In the genomic region with DNA sequence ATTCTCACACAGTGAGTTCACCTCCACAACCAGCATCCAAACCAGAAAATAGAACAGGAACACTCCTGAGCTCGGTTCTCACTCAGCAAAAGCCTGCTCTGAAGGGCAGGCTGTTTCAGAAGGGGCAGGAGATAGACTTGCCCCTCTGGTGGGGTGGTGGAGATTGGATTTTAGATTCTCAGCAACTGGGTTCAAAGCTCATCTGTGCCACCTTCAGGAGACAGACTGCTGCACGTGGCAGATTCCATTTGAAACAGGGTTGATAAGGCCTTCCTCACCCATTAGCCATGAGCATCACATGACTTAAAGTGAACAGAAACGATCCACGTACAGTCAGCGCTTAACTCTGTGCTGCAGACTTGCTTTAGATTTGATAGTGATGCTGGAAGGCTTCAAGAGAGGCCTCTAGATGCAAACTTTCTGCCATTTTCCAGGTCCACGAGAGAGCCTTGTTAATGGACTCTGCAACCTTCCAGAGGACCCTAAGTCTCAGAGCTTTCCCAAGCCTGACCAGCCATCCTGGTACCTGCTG, we compare ENCODE assay signal across 1 cellular context.
TF ChIP-seq lines count a peak whose summit lies in the region.

No MANE protein-coding gene starts in this region.

TF ChIP-seq in GM23338, 12 proteins besides CTCF, POLR2A, EP300 and RAD21:
- TF ChIP-seq ZNF331 (CRISPR knock-in tag; IDR thresholded peaks at IDR 0.05; ENCODE audit: low read depth) (no peak), ZNF114 (CRISPR knock-in tag; IDR thresholded peaks at IDR 0.05) (no peak), EZH2phosphoT487 (IDR thresholded peaks at IDR 0.05; ENCODE audit: unreplicated experiment) (no peak), NANOG (IDR thresholded peaks at IDR 0.05; ENCODE audit: borderline replicate concordance) (no peak), STAT1 (IDR thresholded peaks at IDR 0.05; ENCODE audit: unreplicated experiment) (no peak), JUNB (IDR thresholded peaks at IDR 0.05; ENCODE audit: unreplicated experiment) (no peak)
- TF ChIP-seq, protein P1, sequence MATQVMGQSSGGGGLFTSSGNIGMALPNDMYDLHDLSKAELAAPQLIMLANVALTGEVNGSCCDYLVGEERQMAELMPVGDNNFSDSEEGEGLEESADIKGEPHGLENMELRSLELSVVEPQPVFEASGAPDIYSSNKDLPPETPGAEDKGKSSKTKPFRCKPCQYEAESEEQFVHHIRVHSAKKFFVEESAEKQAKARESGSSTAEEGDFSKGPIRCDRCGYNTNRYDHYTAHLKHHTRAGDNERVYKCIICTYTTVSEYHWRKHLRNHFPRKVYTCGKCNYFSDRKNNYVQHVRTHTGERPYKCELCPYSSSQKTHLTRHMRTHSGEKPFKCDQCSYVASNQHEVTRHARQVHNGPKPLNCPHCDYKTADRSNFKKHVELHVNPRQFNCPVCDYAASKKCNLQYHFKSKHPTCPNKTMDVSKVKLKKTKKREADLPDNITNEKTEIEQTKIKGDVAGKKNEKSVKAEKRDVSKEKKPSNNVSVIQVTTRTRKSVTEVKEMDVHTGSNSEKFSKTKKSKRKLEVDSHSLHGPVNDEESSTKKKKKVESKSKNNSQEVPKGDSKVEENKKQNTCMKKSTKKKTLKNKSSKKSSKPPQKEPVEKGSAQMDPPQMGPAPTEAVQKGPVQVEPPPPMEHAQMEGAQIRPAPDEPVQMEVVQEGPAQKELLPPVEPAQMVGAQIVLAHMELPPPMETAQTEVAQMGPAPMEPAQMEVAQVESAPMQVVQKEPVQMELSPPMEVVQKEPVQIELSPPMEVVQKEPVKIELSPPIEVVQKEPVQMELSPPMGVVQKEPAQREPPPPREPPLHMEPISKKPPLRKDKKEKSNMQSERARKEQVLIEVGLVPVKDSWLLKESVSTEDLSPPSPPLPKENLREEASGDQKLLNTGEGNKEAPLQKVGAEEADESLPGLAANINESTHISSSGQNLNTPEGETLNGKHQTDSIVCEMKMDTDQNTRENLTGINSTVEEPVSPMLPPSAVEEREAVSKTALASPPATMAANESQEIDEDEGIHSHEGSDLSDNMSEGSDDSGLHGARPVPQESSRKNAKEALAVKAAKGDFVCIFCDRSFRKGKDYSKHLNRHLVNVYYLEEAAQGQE (IDR thresholded peaks at IDR 0.05; ENCODE audit: unreplicated experiment), result no peak
- TF ChIP-seq, protein P2, sequence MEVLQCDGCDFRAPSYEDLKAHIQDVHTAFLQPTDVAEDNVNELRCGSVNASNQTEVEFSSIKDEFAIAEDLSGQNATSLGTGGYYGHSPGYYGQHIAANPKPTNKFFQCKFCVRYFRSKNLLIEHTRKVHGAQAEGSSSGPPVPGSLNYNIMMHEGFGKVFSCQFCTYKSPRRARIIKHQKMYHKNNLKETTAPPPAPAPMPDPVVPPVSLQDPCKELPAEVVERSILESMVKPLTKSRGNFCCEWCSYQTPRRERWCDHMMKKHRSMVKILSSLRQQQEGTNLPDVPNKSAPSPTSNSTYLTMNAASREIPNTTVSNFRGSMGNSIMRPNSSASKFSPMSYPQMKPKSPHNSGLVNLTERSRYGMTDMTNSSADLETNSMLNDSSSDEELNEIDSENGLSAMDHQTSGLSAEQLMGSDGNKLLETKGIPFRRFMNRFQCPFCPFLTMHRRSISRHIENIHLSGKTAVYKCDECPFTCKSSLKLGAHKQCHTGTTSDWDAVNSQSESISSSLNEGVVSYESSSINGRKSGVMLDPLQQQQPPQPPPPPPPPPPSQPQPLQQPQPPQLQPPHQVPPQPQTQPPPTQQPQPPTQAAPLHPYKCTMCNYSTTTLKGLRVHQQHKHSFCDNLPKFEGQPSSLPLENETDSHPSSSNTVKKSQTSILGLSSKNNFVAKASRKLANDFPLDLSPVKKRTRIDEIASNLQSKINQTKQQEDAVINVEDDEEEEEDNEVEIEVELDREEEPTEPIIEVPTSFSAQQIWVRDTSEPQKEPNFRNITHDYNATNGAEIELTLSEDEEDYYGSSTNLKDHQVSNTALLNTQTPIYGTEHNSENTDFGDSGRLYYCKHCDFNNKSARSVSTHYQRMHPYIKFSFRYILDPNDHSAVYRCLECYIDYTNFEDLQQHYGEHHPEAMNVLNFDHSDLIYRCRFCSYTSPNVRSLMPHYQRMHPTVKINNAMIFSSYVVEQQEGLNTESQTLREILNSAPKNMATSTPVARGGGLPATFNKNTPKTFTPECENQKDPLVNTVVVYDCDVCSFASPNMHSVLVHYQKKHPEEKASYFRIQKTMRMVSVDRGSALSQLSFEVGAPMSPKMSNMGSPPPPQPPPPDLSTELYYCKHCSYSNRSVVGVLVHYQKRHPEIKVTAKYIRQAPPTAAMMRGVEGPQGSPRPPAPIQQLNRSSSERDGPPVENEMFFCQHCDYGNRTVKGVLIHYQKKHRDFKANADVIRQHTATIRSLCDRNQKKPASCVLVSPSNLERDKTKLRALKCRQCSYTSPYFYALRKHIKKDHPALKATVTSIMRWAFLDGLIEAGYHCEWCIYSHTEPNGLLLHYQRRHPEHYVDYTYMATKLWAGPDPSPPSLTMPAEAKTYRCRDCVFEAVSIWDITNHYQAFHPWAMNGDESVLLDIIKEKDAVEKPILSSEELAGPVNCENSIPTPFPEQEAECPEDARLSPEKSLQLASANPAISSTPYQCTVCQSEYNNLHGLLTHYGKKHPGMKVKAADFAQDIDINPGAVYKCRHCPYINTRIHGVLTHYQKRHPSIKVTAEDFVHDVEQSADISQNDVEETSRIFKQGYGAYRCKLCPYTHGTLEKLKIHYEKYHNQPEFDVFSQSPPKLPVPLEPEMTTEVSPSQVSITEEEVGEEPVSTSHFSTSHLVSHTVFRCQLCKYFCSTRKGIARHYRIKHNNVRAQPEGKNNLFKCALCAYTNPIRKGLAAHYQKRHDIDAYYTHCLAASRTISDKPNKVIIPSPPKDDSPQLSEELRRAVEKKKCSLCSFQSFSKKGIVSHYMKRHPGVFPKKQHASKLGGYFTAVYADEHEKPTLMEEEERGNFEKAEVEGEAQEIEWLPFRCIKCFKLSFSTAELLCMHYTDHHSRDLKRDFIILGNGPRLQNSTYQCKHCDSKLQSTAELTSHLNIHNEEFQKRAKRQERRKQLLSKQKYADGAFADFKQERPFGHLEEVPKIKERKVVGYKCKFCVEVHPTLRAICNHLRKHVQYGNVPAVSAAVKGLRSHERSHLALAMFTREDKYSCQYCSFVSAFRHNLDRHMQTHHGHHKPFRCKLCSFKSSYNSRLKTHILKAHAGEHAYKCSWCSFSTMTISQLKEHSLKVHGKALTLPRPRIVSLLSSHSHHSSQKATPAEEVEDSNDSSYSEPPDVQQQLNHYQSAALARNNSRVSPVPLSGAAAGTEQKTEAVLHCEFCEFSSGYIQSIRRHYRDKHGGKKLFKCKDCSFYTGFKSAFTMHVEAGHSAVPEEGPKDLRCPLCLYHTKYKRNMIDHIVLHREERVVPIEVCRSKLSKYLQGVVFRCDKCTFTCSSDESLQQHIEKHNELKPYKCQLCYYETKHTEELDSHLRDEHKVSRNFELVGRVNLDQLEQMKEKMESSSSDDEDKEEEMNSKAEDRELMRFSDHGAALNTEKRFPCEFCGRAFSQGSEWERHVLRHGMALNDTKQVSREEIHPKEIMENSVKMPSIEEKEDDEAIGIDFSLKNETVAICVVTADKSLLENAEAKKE (CRISPR knock-in tag; IDR thresholded peaks at IDR 0.05), result no peak
